In the genomic region with DNA sequence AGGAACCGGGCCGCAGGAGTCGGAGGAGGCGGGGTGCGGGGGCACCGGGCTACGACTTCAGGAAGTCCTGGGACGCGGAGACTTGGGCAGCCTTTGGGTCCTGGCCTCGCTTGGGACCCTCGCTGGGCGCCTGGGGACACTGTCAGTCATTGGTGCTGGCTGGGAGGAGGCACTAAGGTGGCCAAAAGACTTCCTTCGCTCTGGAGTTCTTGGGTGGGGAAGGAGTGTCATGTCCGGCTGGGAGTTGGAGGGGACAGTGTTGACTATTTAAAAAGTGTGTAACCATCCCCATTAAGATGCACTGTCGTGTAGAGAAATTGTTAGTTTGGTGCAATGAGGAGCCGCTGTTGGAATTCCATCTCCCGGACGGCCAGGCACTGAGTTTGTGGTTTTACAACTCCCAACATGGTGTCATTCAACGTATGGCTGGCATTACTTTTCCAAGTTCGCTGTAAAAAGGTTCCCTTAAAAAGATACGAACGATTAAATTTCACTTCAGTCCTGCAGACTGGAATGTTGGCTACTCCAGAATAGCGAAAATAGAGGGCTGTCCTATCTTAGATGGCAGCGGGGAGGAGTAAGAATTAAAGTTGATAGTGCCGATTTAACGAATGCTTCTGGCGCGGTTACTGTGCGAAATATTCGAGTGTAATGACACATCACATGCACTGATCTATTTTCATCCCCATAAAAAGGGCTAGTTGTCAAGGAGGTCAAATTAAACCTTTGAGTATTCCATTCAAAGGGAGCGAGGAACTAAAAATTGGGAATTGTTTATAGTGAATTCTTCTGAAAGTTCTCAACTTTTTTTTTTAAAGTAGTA, we compare ENCODE assay signal across 8 cellular contexts. TPM values are rescaled to one million over a fixed set of nuclear protein-coding genes. Genes with fewer than 3 reads are reported as not detected.
DNase-seq lines count a peak whose midpoint lies in the region; TF ChIP-seq lines count a peak whose summit lies in the region.

No MANE protein-coding gene starts in this region.

- no peaks in the 10 kb centered on the region for H3K36me3 ChIP-seq in thymus (ENCODE audit: control insufficient read depth, insufficient read depth)

- intact Hi-C loops in lower leg skin (cut with DNase I; ENCODE audit: low total_unique reads): no loop called here

- TF ChIP-seq CTCF in lower leg skin (IDR thresholded peaks at IDR 0.05): no peak

- no peak for TF ChIP-seq POLR2A in lower leg skin (IDR thresholded peaks at IDR 0.05)

- H3K4me3 ChIP-seq in lower leg skin (ENCODE audit: low read depth, poor library complexity, severe bottlenecking) (peak overlapping the region; percentile 90), thymus (ENCODE audit: low read length) (peak overlapping the region; percentile 78)

- peak overlapping the region; percentile 81 for H3K27ac ChIP-seq in caudate nucleus (ENCODE audit: low read depth, low read length)
- H3K27ac ChIP-seq in thymus (ENCODE audit: low read depth): peak overlapping the region; percentile 88

- H3K27me3 ChIP-seq in thymus (ENCODE audit: control insufficient read depth, insufficient read depth): no peaks in the 10 kb centered on the region

- 1% methylated on average over 22 to 31 of the region's 31 CpGs for WGBS in lower leg skin, 2 donors
- 5% methylated on average over 31 of the region's 31 CpGs for WGBS in thymus

- peak; percentile 5 for DNase-seq in activated T-cell treated with anti-CD3 and anti-CD28 coated beads for 4 hours
- DNase-seq in activated T-cell treated with anti-CD3 and anti-CD28 coated beads, Interleukin-2, amount 50 U/mL, for 1 hour: no peak
- DNase-seq in NCI-H69 (lab: John Stamatoyannopoulos, UW): peak; percentile 55
- peak in 18 of 61 donors; percentile 3 to 62 (median 48) for DNase-seq in caudate nucleus (lab: John Stamatoyannopoulos, UW)
- DNase-seq in lower leg skin (ENCODE audit: low spot score in 2 of 2): peak; percentile 48 to 92
- DNase-seq in activated gamma-delta T cell (lab: John Stamatoyannopoulos, UW): no peak
- DNase-seq in KG1 (lab: John Stamatoyannopoulos, UW): no peak

- H3K4me1 ChIP-seq in thymus (ENCODE audit: control insufficient read depth, insufficient read depth, low read length): no peaks in the 10 kb centered on the region

- peaks cover 2% of the 10 kb centered on the region for H3K9me3 ChIP-seq in thymus (ENCODE audit: control insufficient read depth)

RNA-seq across cellular contexts. Expression of gene DNAJC3, which starts 0.8 kb away (rescaled TPM):
- total RNA-seq in lower leg skin: 10 to 100 TPM; 22.2 to 37.7 (median 28.8) TPM
- polyA plus RNA-seq in thymus: 15.3 TPM

RNA-seq across cellular contexts. Expression of gene DZIP1, which starts 33.3 kb away (rescaled TPM):
- total RNA-seq in lower leg skin: 1 to 10 TPM in 3 of 4 donors, under 1 TPM in 1; 0.42 to 2.7 (median 1.8) TPM
- 5.5 TPM for polyA plus RNA-seq in thymus

Comparison
In these comparisons a context has a peak if more than half of its experiments do, and no peak if none do; other contexts are left out.
1. DNase-seq: peak in activated T-cell treated with anti-CD3 and anti-CD28 coated beads for 4 hours (single experiment), NCI-H69 (single experiment) and lower leg skin (2 of 2); none in activated T-cell treated with anti-CD3 and anti-CD28 coated beads, Interleukin-2, amount 50 U/mL, for 1 hour (single experiment), activated gamma-delta T cell (single experiment) and KG1 (single experiment).